In the genomic region with DNA sequence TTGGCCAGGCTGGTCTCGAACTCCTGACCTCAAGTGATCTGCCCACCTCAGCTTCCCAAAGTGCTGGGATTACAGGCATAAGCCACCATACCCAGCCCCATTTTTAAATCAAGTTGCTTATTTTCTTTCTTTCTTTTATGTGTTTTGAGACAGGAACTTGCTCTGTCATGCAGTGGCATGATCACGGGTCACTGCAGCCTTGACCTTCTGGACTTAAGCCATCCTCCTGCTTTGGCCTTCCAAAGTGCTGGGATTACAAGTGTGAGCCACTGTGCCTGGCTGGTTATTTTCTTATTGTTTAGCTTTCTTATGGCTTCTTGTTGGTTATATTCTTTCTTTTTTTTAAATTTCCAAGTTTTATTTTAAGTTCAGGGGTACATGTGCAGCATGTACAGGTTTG, we compare ENCODE assay signal across 21 cellular contexts.
"Had no signal": no experiment of that assay in that cellular context is flagged by ENCODE, and none has a peak within 500 bp of the region (broad histone marks: within the 10 kb centered on the region; RNA-seq: fewer than 3 reads in every experiment).

No MANE protein-coding gene starts in this region.

- H3K4me3 ChIP-seq: SJSA1, SK-N-MC had no signal

- H3K9ac ChIP-seq: KMS-11 had no signal

- DNase-seq: IMR-90, Kasumi-1, NCI-H1092, NCI-H1105 treated with DMSO at 0.1 percent for 48 hours, NCI-H1436, NCI-H187, NCI-H2029, NCI-H2081 treated with DMSO at 0.1 percent for 48 hours, NCI-H2171, NCI-H226, NCI-H446, NCI-H510A, NCI-H524 treated with DMSO at 0.1 percent for 48 hours, NCI-H69, NCI-H774, SHP77 treated with DMSO at 0.1 percent for 48 hours, T-cell had no signal

- H3K4me2 ChIP-seq: KMS-11 had no signal

- H3K27ac ChIP-seq: KMS-11, SJSA1, SK-N-MC had no signal

- H3K36me3 ChIP-seq: SJSA1 had no signal

- H3K27me3 ChIP-seq: SJSA1 had no signal

- H3K4me1 ChIP-seq: SJSA1 had no signal

- ATAC-seq: Right ventricle myocardium inferior, T-cell had no signal
